ENCODE assay signal across 10 cellular contexts in the genomic region with DNA sequence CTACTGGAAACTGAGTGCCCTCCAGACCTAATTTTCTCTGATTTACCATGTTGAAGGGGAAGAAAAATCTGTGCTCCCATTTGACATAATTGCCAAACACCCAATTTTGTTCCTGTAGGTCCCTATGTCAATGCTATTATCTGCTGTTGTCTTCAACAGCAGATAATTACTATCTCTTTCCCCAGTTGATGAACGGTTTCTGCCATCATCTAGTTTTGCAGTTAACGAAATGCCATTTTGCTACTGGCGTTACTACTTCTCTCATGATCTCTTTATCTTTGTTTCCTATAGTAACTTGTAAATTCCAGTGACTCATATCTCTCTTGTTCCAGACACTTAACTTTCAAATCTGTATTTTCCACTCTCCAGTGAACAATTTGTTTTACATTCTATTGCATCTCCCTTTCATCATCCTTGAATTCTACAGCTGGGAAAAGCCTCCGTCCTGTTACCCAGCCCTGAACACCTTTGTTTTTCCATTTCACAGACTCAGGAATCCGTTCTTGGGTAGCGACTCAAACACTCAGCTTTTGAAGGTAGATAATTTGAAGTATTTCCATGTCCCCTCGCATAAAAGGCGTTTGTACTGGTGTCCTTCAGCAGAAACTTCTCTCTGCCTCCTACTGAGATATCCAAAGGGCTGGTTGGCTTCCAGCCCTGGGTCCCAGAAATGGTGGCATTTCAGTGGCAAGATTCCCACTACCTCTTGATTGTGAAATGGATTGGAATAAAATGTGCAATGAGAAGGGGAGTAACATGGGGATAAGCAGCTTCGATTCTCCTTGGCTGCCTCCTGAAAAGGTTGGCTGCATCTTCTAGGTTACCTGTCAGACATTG.
DNase-seq lines count a peak whose midpoint lies in the region; ATAC-seq, FAIRE-seq and TF ChIP-seq lines count a peak whose summit lies in the region.
"Had no signal": no experiment of that assay in that cellular context is flagged by ENCODE, and none has a peak within 500 bp of the region (broad histone marks: within the 10 kb centered on the region; RNA-seq: fewer than 3 reads in every experiment).

No MANE protein-coding gene starts in this region.

- no peaks in the 10 kb centered on the region for H3K9me1 ChIP-seq in endothelial cell of umbilical vein (replicated peaks; ENCODE audit: control insufficient read depth, extremely low read depth, insufficient read depth, low read length)

- peak; percentile 39 for DNase-seq in A172 (ENCODE audit: low spot score)
- DNase-seq in DMS79 treated with DMSO at 0.1 percent for 48 hours (lab: John Stamatoyannopoulos, UW), result peak; percentile 44
- DNase-seq in Panc1 (ENCODE audit: low read depth, low spot score), result no peak
- DNase-seq in endothelial cell of umbilical vein (ENCODE audit: low read depth, low spot score), result no peak
- no peak for DNase-seq in psoas muscle
- no peak for DNase-seq in NCI-H2196 (lab: John Stamatoyannopoulos, UW; ENCODE audit: unreplicated experiment)
- DNase-seq: activated naive CD4-positive, alpha-beta T cell treated with Interleukin-2 at 50 U/mL for 16 hours; CD4-positive, alpha-beta memory T cell had no signal

- POLR2A ChIA-PET in Panc1 (lab: Charles Lee) (no interaction called here), endothelial cell of umbilical vein (lab: Charles Lee) (no interaction called here)

- H3K4me2 ChIP-seq in endothelial cell of umbilical vein (ENCODE audit: insufficient read depth, low read length), result no peak overlapping the region

- dilution Hi-C loops in endothelial cell of umbilical vein (cut with MboI; ENCODE audit: extremely low pct_ligation_motif_present, low sequenced_read_pairs), result no loop called here

- H3K4me3 ChIP-seq in Panc1 (ENCODE audit: low read depth in 2 of 2, low read length in 2 of 2) (no peak overlapping the region), endothelial cell of umbilical vein (replicated peaks in 1 of 3; ENCODE audit: insufficient read depth in 1 of 3, low read depth in 1 of 3, low read length in 3 of 3) (no peak overlapping the region), psoas muscle (no peak overlapping the region)

- H3K79me2 ChIP-seq in endothelial cell of umbilical vein (ENCODE audit: control insufficient read depth, insufficient read depth, low read length), result no peaks in the 10 kb centered on the region

- TF ChIP-seq POLR2A in endothelial cell of umbilical vein (IDR thresholded peaks at IDR 0.05; ENCODE audit: low read depth, low read length), result no peak

- WGBS in psoas muscle, 3 donors, result 67 to 71% (median 71%) methylated on average over 9 of the region's 9 CpGs

- CTCF ChIA-PET in Panc1 (lab: Charles Lee) (no interaction called here), endothelial cell of umbilical vein (lab: Charles Lee) (interaction anchor here (1.1 to 1.9 kb wide), 3 partner anchors 9 to 19 kb away, joined by 3 to 6 read pairs (median 4); no protein-coding TSS in a partner anchor)

- H3K9me3 ChIP-seq in Panc1 (ENCODE audit: control insufficient read depth, insufficient read depth, low read depth, low read length) (no peaks in the 10 kb centered on the region), endothelial cell of umbilical vein (replicated peaks; ENCODE audit: control insufficient read depth, insufficient read depth, low read length) (no peaks in the 10 kb centered on the region), psoas muscle (no peaks in the 10 kb centered on the region)

- BruUV-seq in Panc1 (replicated peaks; lab: Mats Ljungman, UMichigan), result no TSS peak
- BruUV-seq in endothelial cell of umbilical vein (replicated peaks; lab: Mats Ljungman, UMichigan), result no TSS peak

- FAIRE-seq in endothelial cell of umbilical vein (lab: Jason Lieb, UNC), result no peak

- H3K27ac ChIP-seq in Panc1 (ENCODE audit: low read length) (peak overlapping the region; percentile 25; the same call in 1 of the 2 replicates), endothelial cell of umbilical vein (ENCODE audit: insufficient read depth, low read depth, low read length) (no peak overlapping the region), psoas muscle (no peak overlapping the region)

- H3K27me3 ChIP-seq in Panc1 (ENCODE audit: control insufficient read depth, insufficient read depth, low read length), result no peaks in the 10 kb centered on the region
- peaks cover 34 to 51% of the 10 kb centered on the region in 2 experiments for H3K27me3 ChIP-seq in endothelial cell of umbilical vein (ENCODE audit: control insufficient read depth in 2 of 2, insufficient read depth in 2 of 2, low read length in 2 of 2)
- peaks cover 0 to 33% (median 8%) of the 10 kb centered on the region in 3 donors for H3K27me3 ChIP-seq in psoas muscle (ENCODE audit: insufficient read depth in 3 of 3, low read length in 2 of 3)

- ATAC-seq in Panc1 (peak; percentile 69), HG03159 (IDR thresholded peaks at IDR 0.05; ENCODE audit: unreplicated experiment) (no peak), psoas muscle (no peak), GM19455 (IDR thresholded peaks at IDR 0.05; ENCODE audit: unreplicated experiment) (no peak)

- H4K20me1 ChIP-seq in endothelial cell of umbilical vein (replicated peaks; ENCODE audit: control insufficient read depth, extremely low read depth, insufficient read depth, low read length), result no peaks in the 10 kb centered on the region

- in situ Hi-C loops in Panc1 (cut with HindIII; ENCODE audit: low pct_unique_long_range_greater_than_20kb, low sequenced_read_pairs), result no loop called here

- TF ChIP-seq CTCF in Panc1 (IDR thresholded peaks at IDR 0.05), result no peak
- no peak for TF ChIP-seq CTCF in endothelial cell of umbilical vein (IDR thresholded peaks at IDR 0.05; ENCODE audit: extremely low read depth in 1 of 2, insufficient read depth in 1 of 2, low read depth in 1 of 2, low read length in 2 of 2)
- no peak for TF ChIP-seq CTCF in psoas muscle (IDR thresholded peaks at IDR 0.05)

- H3K36me3 ChIP-seq in Panc1 (ENCODE audit: control insufficient read depth, insufficient read depth, low read length), result no peaks in the 10 kb centered on the region
- H3K36me3 ChIP-seq in endothelial cell of umbilical vein (ENCODE audit: control insufficient read depth in 2 of 2, extremely low read depth in 1 of 2, insufficient read depth in 2 of 2, low read length in 2 of 2), result no peaks in the 10 kb centered on the region
- H3K36me3 ChIP-seq in psoas muscle (ENCODE audit: insufficient read depth in 1 of 2, low read depth in 1 of 2), result no peaks in the 10 kb centered on the region

- H3K9ac ChIP-seq in endothelial cell of umbilical vein (replicated peaks; ENCODE audit: extremely low read depth, insufficient read depth, low read length), result no peak overlapping the region

- intact Hi-C loops in Panc1 (cut with micrococcal nuclease; ENCODE audit: unreplicated experiment), result loop anchor here (10.0 kb wide), 1 partner anchor 111 kb away; a partner anchor contains a TSS
- intact Hi-C loops in endothelial cell of umbilical vein (cut with micrococcal nuclease), result no loop called here
- intact Hi-C loops in psoas muscle (cut with DNase I), result no loop called here

- H3K4me1 ChIP-seq in Panc1 (ENCODE audit: control insufficient read depth, insufficient read depth, low read length) (peaks cover 9% of the 10 kb centered on the region; the same call in 1 of the 2 replicates), endothelial cell of umbilical vein (ENCODE audit: control insufficient read depth, extremely low read depth, insufficient read depth, low read length) (no peaks in the 10 kb centered on the region), psoas muscle (no peaks in the 10 kb centered on the region)

- no peak overlapping the region for H2AFZ ChIP-seq in endothelial cell of umbilical vein (ENCODE audit: low read depth, low read length)

TF ChIP-seq in endothelial cell of umbilical vein, 7 proteins besides CTCF, POLR2A, EP300 and RAD21:
- TF ChIP-seq POLR2AphosphoS5 (IDR thresholded peaks at IDR 0.05; ENCODE audit: insufficient read depth, low read depth, low read length) (no peak), EZH2 (IDR thresholded peaks at IDR 0.05; ENCODE audit: borderline replicate concordance, low read depth, low read length, severe bottlenecking) (peak; percentile 18)
TF ChIP-seq in endothelial cell of umbilical vein: peak in this region for 1.

Comparison
In these comparisons a context has a peak if more than half of its experiments do, and no peak if none do; other contexts are left out.
1. DNase-seq: peak in A172 (single experiment) and DMS79 treated with DMSO at 0.1 percent for 48 hours (single experiment); none in Panc1 (single experiment), endothelial cell of umbilical vein (single experiment), psoas muscle (0 of 2) and NCI-H2196 (single experiment).